Comparison of ENCODE assay signal across 1 cellular context in genomic region chr1:153640873-153641272, GRCh38.
A peak's percentile ranks its signal among the peaks of the same experiment; 100 is the strongest.
TF ChIP-seq lines count a peak whose summit lies in the region.

No MANE protein-coding gene starts in this region.

TF ChIP-seq in H1, 55 proteins besides CTCF, POLR2A, EP300 and RAD21:
- TF ChIP-seq SAP30 (IDR thresholded peaks at IDR 0.05; ENCODE audit: insufficient read depth, insufficient replicate concordance, low read length) (no peak), POLR2AphosphoS5 (IDR thresholded peaks at IDR 0.05; ENCODE audit: low read depth, low read length) (peak; percentile 52)
